In genomic region chr12:72018036-72018435, GRCh38 we compare ENCODE assay signal across 22 cellular contexts.
"Had no signal": no experiment of that assay in that cellular context is flagged by ENCODE, and none has a peak within 500 bp of the region (broad histone marks: within the 10 kb centered on the region; RNA-seq: fewer than 3 reads in every experiment).

No MANE protein-coding gene starts in this region.

- H3K9me3 ChIP-seq: colonic mucosa, MG63 had no signal

- ATAC-seq: activated T-helper 17 cell treated with anti-CD3 and anti-CD28 coated beads, Interleukin-2, amount 50 U/mL, for 72 hours; T-cell had no signal

- DNase-seq: activated CD4-positive, alpha-beta memory T cell treated with anti-CD3 and anti-CD28 coated beads, Interleukin-2, amount 10 ng/mL, durations not matched to agents 7 days and 5 days; activated CD4-positive, alpha-beta T cell treated with anti-CD3 and anti-CD28 coated beads, Interleukin-2, amount 50 U/mL, for 1 hour; activated CD4-positive, CD25-positive, alpha-beta regulatory T cell; activated gamma-delta T cell; activated naive CD4-positive, alpha-beta T cell treated with anti-CD3 and anti-CD28 coated beads for 36 hours; activated T-cell treated with anti-CD3 and anti-CD28 coated beads for 4 hours; activated T-cell treated with anti-CD3 and anti-CD28 coated beads, Interleukin-2, amount 50 U/mL, for 48 hours; amygdala; colonic mucosa; MG63; MV-4-11; NCI-H1105 treated with DMSO at 0.1 percent for 48 hours; NCI-H1436 treated with DMSO at 0.1 percent for 48 hours; NCI-H187 treated with DMSO at 0.1 percent for 48 hours; NCI-H2081 treated with DMSO at 0.1 percent for 48 hours; NCI-H524; NCI-H748 treated with DMSO at 0.1 percent for 48 hours; SIG-M5; T-cell; T-helper 2 cell; T1000 had no signal

- H3K36me3 ChIP-seq: colonic mucosa, MG63 had no signal

- H3K27ac ChIP-seq: colonic mucosa had no signal

- H3K4me3 ChIP-seq: colonic mucosa, MG63 had no signal

- H3K27me3 ChIP-seq: colonic mucosa, MG63 had no signal

- H3K4me1 ChIP-seq: colonic mucosa had no signal
